ENCODE assay signal across 24 cellular contexts in the genomic region with DNA sequence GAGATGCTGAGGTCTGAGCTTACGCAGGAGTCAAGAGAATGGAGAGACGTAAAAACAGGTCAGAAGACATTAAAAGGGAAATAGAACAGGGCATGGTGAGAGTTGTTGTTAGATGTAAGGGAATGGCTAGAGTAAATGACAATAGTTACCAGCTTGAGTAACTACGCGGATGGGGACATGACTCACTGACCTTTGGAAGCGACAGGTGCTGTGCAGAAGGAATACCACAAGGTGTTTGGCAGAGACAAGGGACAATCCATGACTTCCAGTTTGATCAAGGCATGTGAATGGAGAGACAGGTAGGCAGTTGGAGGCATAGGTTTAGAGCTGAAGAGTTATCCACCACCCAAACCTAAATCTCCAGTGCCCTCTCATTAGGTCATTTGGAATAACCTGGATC.
DNase-seq lines count a peak whose midpoint lies in the region; ATAC-seq, FAIRE-seq and TF ChIP-seq lines count a peak whose summit lies in the region.
"Had no signal": no experiment of that assay in that cellular context is flagged by ENCODE, and none has a peak within 500 bp of the region (broad histone marks: within the 10 kb centered on the region; RNA-seq: fewer than 3 reads in every experiment).

No MANE protein-coding gene starts in this region.

- H2AFZ ChIP-seq in neuron (ENCODE audit: low read depth, low read length) = peak overlapping the region; percentile 31
- H2AFZ ChIP-seq: PC-9 had no signal

- no peak for TF ChIP-seq CTCF in bronchial epithelial cell (IDR thresholded peaks at IDR 0.05; ENCODE audit: insufficient read depth, low read length, severe bottlenecking)

- intact Hi-C loops in aorta (cut with DNase I) = no loop called here

- H3K9me3 ChIP-seq in neuron (ENCODE audit: low read length) (no peaks in the 10 kb centered on the region), aorta (ENCODE audit: control insufficient read depth, low read length) (no peaks in the 10 kb centered on the region)
- H3K9me3 ChIP-seq: BE2C, SJCRH30 had no signal

- H3K36me3 ChIP-seq in bronchial epithelial cell (ENCODE audit: control insufficient read depth, insufficient read depth, low read length) = no peaks in the 10 kb centered on the region
- no peaks in the 10 kb centered on the region for H3K36me3 ChIP-seq in neuron (ENCODE audit: insufficient read depth, low read length)
- no peaks in the 10 kb centered on the region for H3K36me3 ChIP-seq in aorta (ENCODE audit: control insufficient read depth in 1 of 2, insufficient read depth in 2 of 2, low read length in 1 of 2)
- H3K36me3 ChIP-seq: BE2C, SJCRH30 had no signal

- DNase-seq in NCI-H146 (lab: John Stamatoyannopoulos, UW) = peak; percentile 41
- no peak for DNase-seq in NCI-H146 treated with DMSO at 0.1 percent for 48 hours (lab: John Stamatoyannopoulos, UW; ENCODE audit: unreplicated experiment)
- DNase-seq in bronchial epithelial cell (ENCODE audit: low read depth) = no peak
- DNase-seq in NCI-H2029 (lab: John Stamatoyannopoulos, UW) = no peak
- DNase-seq in aorta = no peak
- DNase-seq: 8988T; ACHN; BE2C; CD8-positive, alpha-beta memory T cell; DMS 273 treated with DMSO at 0.1 percent for 48 hours; DND-41; Karpas-422; MV-4-11; NCI-H1105; NCI-H1694; NCI-H446 treated with DMSO at 0.1 percent for 48 hours; NCI-H526; PC-9; SJCRH30 had no signal

- 87 to 97% methylated on average over 5 of the region's 5 CpGs for WGBS in aorta, 2 donors

- no peak overlapping the region for H3K4me3 ChIP-seq in bronchial epithelial cell (ENCODE audit: low read depth, low read length)
- H3K4me3 ChIP-seq in neuron (ENCODE audit: low read length) = no peak overlapping the region
- no peak overlapping the region for H3K4me3 ChIP-seq in aorta (ENCODE audit: low read length in 2 of 2)
- H3K4me3 ChIP-seq: PC-9, SJCRH30 had no signal

- FAIRE-seq in bronchial epithelial cell (lab: Jason Lieb, UNC) = peak; percentile 89
- FAIRE-seq: GM12892 had no signal

- ATAC-seq in aorta (ENCODE audit: low FRiP score) (no peak), HG02870 (IDR thresholded peaks at IDR 0.05; ENCODE audit: unreplicated experiment) (no peak)
- ATAC-seq: Right ventricle myocardium inferior, SK-N-SH treated with all-trans-retinoic acid at 6 μM for 48 hours had no signal

- no peak overlapping the region for H3K27ac ChIP-seq in aorta (ENCODE audit: low read depth in 1 of 2, low read length in 2 of 2)
- H3K27ac ChIP-seq: PC-9, SJCRH30 had no signal

- H3K27me3 ChIP-seq in bronchial epithelial cell (ENCODE audit: control insufficient read depth, insufficient read depth, low read length) (no peaks in the 10 kb centered on the region), neuron (ENCODE audit: insufficient read depth, low read length) (no peaks in the 10 kb centered on the region), aorta (ENCODE audit: control insufficient read depth in 1 of 2, insufficient read depth in 2 of 2, low read length in 1 of 2) (no peaks in the 10 kb centered on the region)
- H3K27me3 ChIP-seq: BE2C, SJCRH30 had no signal

- H3K4me1 ChIP-seq in neuron (ENCODE audit: insufficient read depth, low read length) (peaks cover 7% of the 10 kb centered on the region), aorta (ENCODE audit: control insufficient read depth in 1 of 2, insufficient read depth in 2 of 2, low read length in 2 of 2) (no peaks in the 10 kb centered on the region)
- H3K4me1 ChIP-seq: BE2C had no signal
